Comparison of ENCODE assay signal across 26 cellular contexts in genomic region chr2:148063633-148064032, GRCh38. TPM values are rescaled to one million over a fixed set of nuclear protein-coding genes. Genes with fewer than 3 reads are reported as not detected.
DNase-seq lines count a peak whose midpoint lies in the region; ATAC-seq, FAIRE-seq and TF ChIP-seq lines count a peak whose summit lies in the region.
"Had no signal": no experiment of that assay in that cellular context is flagged by ENCODE, and none has a peak within 500 bp of the region (broad histone marks: within the 10 kb centered on the region; RNA-seq: fewer than 3 reads in every experiment).

No MANE protein-coding gene starts in this region.

- no peaks in the 10 kb centered on the region for H3K9me3 Mint-ChIP-seq in activated CD8-positive, alpha-beta T cell treated with anti-CD3 and anti-CD28 coated beads, Interleukin-2, amount 10 ng/mL, durations not matched to agents 7 days and 5 days (ENCODE audit: insufficient read depth)

- no peak overlapping the region for H3K27ac Mint-ChIP-seq in activated CD8-positive, alpha-beta T cell treated with anti-CD3 and anti-CD28 coated beads, Interleukin-2, amount 10 ng/mL, durations not matched to agents 7 days and 5 days
- H3K27ac Mint-ChIP-seq in T-helper 17 cell: no peak overlapping the region
- H3K27ac Mint-ChIP-seq: CD14-positive monocyte; CD4-positive, CD25-positive, alpha-beta regulatory T cell; CD8-positive, alpha-beta memory T cell had no signal

- POLR2A ChIA-PET in activated CD8-positive, alpha-beta T cell treated with anti-CD3 and anti-CD28 coated beads, Interleukin-2, amount 10 ng/mL, durations not matched to agents 7 days and 5 days (lab: Charles Lee): no interaction called here

- H3K4me3 Mint-ChIP-seq in activated CD8-positive, alpha-beta T cell treated with anti-CD3 and anti-CD28 coated beads, Interleukin-2, amount 10 ng/mL, durations not matched to agents 7 days and 5 days: no peak overlapping the region
- no peak overlapping the region for H3K4me3 Mint-ChIP-seq in T-helper 17 cell
- H3K4me3 Mint-ChIP-seq: CD14-positive monocyte; CD4-positive, alpha-beta memory T cell; CD4-positive, CD25-positive, alpha-beta regulatory T cell; CD8-positive, alpha-beta memory T cell had no signal

- H3K27me3 Mint-ChIP-seq in activated CD8-positive, alpha-beta T cell treated with anti-CD3 and anti-CD28 coated beads, Interleukin-2, amount 10 ng/mL, durations not matched to agents 7 days and 5 days (ENCODE audit: low read depth): no peaks in the 10 kb centered on the region
- no peaks in the 10 kb centered on the region for H3K27me3 Mint-ChIP-seq in T-helper 17 cell
- H3K27me3 Mint-ChIP-seq: CD4-positive, alpha-beta memory T cell; CD4-positive, CD25-positive, alpha-beta regulatory T cell; CD8-positive, alpha-beta memory T cell had no signal

- H3K36me3 Mint-ChIP-seq in activated CD8-positive, alpha-beta T cell treated with anti-CD3 and anti-CD28 coated beads, Interleukin-2, amount 10 ng/mL, durations not matched to agents 7 days and 5 days (ENCODE audit: low read depth): peaks cover 5% of the 10 kb centered on the region
- H3K36me3 Mint-ChIP-seq in T-helper 17 cell (ENCODE audit: low read depth): no peaks in the 10 kb centered on the region

- peak; percentile 89 for ATAC-seq in left lobe of liver
- no peak for ATAC-seq in activated CD8-positive, alpha-beta T cell treated with anti-CD3 and anti-CD28 coated beads, Interleukin-2, amount 10 ng/mL, durations not matched to agents 7 days and 5 days
- no peak for ATAC-seq in SK-N-SH treated with all-trans-retinoic acid at 6 μM for 48 hours
- ATAC-seq in T-helper 17 cell: no peak
- ATAC-seq: GM12878 had no signal

- TF ChIP-seq POLR2A in GM12892 (IDR thresholded peaks at IDR 0.05; ENCODE audit: low read depth, low read length): no peak

- peak; percentile 36 for FAIRE-seq in GM12892 (lab: Jason Lieb, UNC)
- FAIRE-seq: A204.1, GM12878, GM19239 had no signal

- DNase-seq in GM12892 (ENCODE audit: insufficient read length): no peak
- DNase-seq in left lobe of liver (ENCODE audit: low spot score): no peak
- DNase-seq in mucosa of gallbladder (ENCODE audit: low spot score): peak; percentile 16
- DNase-seq in activated CD8-positive, alpha-beta T cell treated with anti-CD3 and anti-CD28 coated beads, Interleukin-2, amount 10 ng/mL, durations not matched to agents 7 days and 5 days: no peak
- no peak for DNase-seq in T-helper 17 cell
- DNase-seq: 8988T; ACHN; BE2C; C1 segment of cervical spinal cord; CD4-positive, alpha-beta memory T cell; CD4-positive, CD25-positive, alpha-beta regulatory T cell; CD8-positive, alpha-beta memory T cell; COR-L47; DMS 273 treated with DMSO at 0.1 percent for 48 hours; DMS153; DMS53; DMS79; DND-41; EL; GDM1 had no signal

- no peaks in the 10 kb centered on the region for H3K4me1 Mint-ChIP-seq in activated CD8-positive, alpha-beta T cell treated with anti-CD3 and anti-CD28 coated beads, Interleukin-2, amount 10 ng/mL, durations not matched to agents 7 days and 5 days (ENCODE audit: low read depth)
- H3K4me1 Mint-ChIP-seq in T-helper 17 cell: no peaks in the 10 kb centered on the region
- H3K4me1 Mint-ChIP-seq: CD14-positive monocyte had no signal

- CTCF ChIA-PET in activated CD8-positive, alpha-beta T cell treated with anti-CD3 and anti-CD28 coated beads, Interleukin-2, amount 10 ng/mL, durations not matched to agents 7 days and 5 days (lab: Charles Lee): no interaction called here

- no peaks in the 10 kb centered on the region for H3K9me3 ChIP-seq in T-helper 17 cell (ENCODE audit: control insufficient read depth, low read length, poor library complexity, severe bottlenecking)
- H3K9me3 ChIP-seq: BE2C, BLaER1 had no signal

TF ChIP-seq in SK-N-SH treated with all-trans-retinoic acid at 6 μM for 48 hours, 23 proteins besides CTCF, POLR2A, EP300 and RAD21:
- TF ChIP-seq GLIS3 (CRISPR knock-in tag; IDR thresholded peaks at IDR 0.05): no peak
- TF ChIP-seq TCF4 (CRISPR knock-in tag; IDR thresholded peaks at IDR 0.05; ENCODE audit: borderline replicate concordance): no peak

RNA-seq across cellular contexts. Expression of gene MBD5, which starts 42.7 kb away (rescaled TPM):
- polyA plus RNA-seq in GM12892 (2012; ENCODE audit: missing spikeins): 25.1 TPM
- total RNA-seq in left lobe of liver: 9.8 TPM
- total RNA-seq in mucosa of gallbladder: 52.8 TPM
- total RNA-seq in activated CD8-positive, alpha-beta T cell treated with anti-CD3 and anti-CD28 coated beads, Interleukin-2, amount 10 ng/mL, durations not matched to agents 7 days and 5 days: 10 to 100 TPM; 27.0 to 31.3 TPM
- 10 to 100 TPM; 56.1 to 56.8 TPM for total RNA-seq in T-helper 17 cell

RNA-seq across cellular contexts. Expression of gene ORC4, which starts 43.1 kb away (rescaled TPM):
- polyA plus RNA-seq in GM12892 (2012; ENCODE audit: missing spikeins): 45.6 TPM
- total RNA-seq in left lobe of liver: 16.2 TPM
- total RNA-seq in mucosa of gallbladder: 42.5 TPM
- 10 to 100 TPM; 25.2 to 31.5 TPM for total RNA-seq in activated CD8-positive, alpha-beta T cell treated with anti-CD3 and anti-CD28 coated beads, Interleukin-2, amount 10 ng/mL, durations not matched to agents 7 days and 5 days
- 10 to 100 TPM; 29.5 to 32.7 TPM for total RNA-seq in T-helper 17 cell
